In the genomic region with DNA sequence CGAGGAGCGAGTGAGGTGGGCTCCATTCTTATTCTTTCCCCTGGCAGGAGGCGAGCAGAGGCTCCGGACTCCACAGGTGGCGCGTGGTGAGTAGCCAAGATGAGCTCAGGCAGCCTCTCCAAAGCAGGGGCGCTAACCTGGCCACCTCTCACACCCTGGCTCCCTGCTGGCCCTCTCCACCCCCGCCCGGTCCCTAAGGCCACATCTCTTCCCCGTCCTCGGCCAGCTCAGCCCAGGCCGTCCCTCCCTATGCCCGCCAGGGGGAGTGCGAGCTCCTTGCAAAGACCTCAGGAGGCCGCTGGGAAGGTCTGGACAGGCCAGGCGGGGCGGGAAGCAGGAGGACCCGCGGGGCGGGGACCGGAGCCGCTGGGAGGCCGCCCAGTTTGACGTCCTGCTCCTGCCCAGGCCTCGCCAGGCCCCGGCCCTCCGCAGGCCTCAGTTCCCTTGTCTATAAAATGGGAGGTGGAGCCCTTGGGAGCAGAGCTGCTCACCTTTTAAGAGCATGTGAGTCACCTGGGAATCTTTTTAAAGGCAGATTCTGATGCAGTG, we compare ENCODE assay signal across 8 cellular contexts. TPM values are rescaled to one million over a fixed set of nuclear protein-coding genes. Genes with fewer than 3 reads are reported as not detected.
DNase-seq lines count a peak whose midpoint lies in the region; ATAC-seq and TF ChIP-seq lines count a peak whose summit lies in the region.

No MANE protein-coding gene starts in this region.

- peak overlapping the region; percentile 77 for H2BK20ac ChIP-seq in IMR-90 (ENCODE audit: low read depth, low read length)

- CTCF ChIA-PET in CD4-positive, alpha-beta memory T cell (lab: Charles Lee; ENCODE audit: partially characterized antibody), result interaction anchor here (0.8 to 2.8 kb wide), 9 partner anchors 9 to 1264 kb away, joined by 3 to 19 read pairs (median 5); no protein-coding TSS in a partner anchor
- CTCF ChIA-PET in IMR-90 (lab: Yijun Ruan, JAX), result interaction anchor here (0.6 to 1.7 kb wide), 12 partner anchors 9 to 579 kb away, joined by 3 to 10 read pairs (median 4); no protein-coding TSS in a partner anchor

- POLR2A ChIA-PET in CD4-positive, alpha-beta memory T cell (lab: Charles Lee; ENCODE audit: partially characterized antibody), result no interaction called here
- POLR2A ChIA-PET in IMR-90 (lab: Charles Lee; ENCODE audit: unreplicated experiment), result no interaction called here

- no TSS peak for BruUV-seq in IMR-90 (replicated peaks; lab: Mats Ljungman, UMichigan)

- peak overlapping the region; percentile 83; the same call in 1 of the 2 replicates for H3K14ac ChIP-seq in IMR-90 (replicated peaks; ENCODE audit: low read depth, low read length)

- no peaks in the 10 kb centered on the region for H3K79me1 ChIP-seq in IMR-90 (ENCODE audit: low read depth in 1 of 2, low read length in 2 of 2)

- no peaks in the 10 kb centered on the region for H3K9me1 ChIP-seq in IMR-90 (ENCODE audit: insufficient read depth, low read length)

- dilution Hi-C loops in IMR-90 (cut with HindIII; ENCODE audit: low sequenced_read_pairs, unreplicated experiment), result no loop called here

- no peaks in the 10 kb centered on the region for H3K27me3 ChIP-seq in CD4-positive, alpha-beta memory T cell (ENCODE audit: insufficient read depth, low read length)
- H3K27me3 ChIP-seq in IMR-90 (ENCODE audit: control insufficient read depth, insufficient read depth, low read length), result peaks cover 9% of the 10 kb centered on the region

- H2BK120ac ChIP-seq in IMR-90 (ENCODE audit: low read depth, low read length), result peak overlapping the region; percentile 33; the same call in 1 of the 2 replicates

- peak overlapping the region; percentile 57 for H3K4ac ChIP-seq in IMR-90 (ENCODE audit: low read depth, low read length)

- peaks cover 0 to 5% (median 3%) of the 10 kb centered on the region in 4 donors for H3K4me1 Mint-ChIP-seq in CD4-positive, alpha-beta memory T cell
- peaks cover 7% of the 10 kb centered on the region for H3K4me1 Mint-ChIP-seq in activated T-cell treated with anti-CD3 and anti-CD28 coated beads, Interleukin-2, amount 50 U/mL, for 24 hours (ENCODE audit: low read depth)
- H3K4me1 Mint-ChIP-seq in neural crest cell, result peaks cover 4% of the 10 kb centered on the region
- peaks cover 5% of the 10 kb centered on the region for H3K4me1 Mint-ChIP-seq in stimulated activated naive CD8-positive, alpha-beta T cell treated with anti-CD3 and anti-CD28 coated beads, Interleukin-15, amount 100 ng/mL, for 72 hours

- H4K8ac ChIP-seq in IMR-90 (ENCODE audit: low read depth in 2 of 2, low read length in 2 of 2), result peak overlapping the region; percentile 77 to 99

- H3K27ac Mint-ChIP-seq in CD4-positive, alpha-beta memory T cell, result no peak overlapping the region
- H3K27ac Mint-ChIP-seq in activated T-cell treated with anti-CD3 and anti-CD28 coated beads, Interleukin-2, amount 50 U/mL, for 24 hours, result no peak overlapping the region
- no peak overlapping the region for H3K27ac Mint-ChIP-seq in neural crest cell (ENCODE audit: unreplicated experiment)
- no peak overlapping the region for H3K27ac Mint-ChIP-seq in stimulated activated naive CD8-positive, alpha-beta T cell treated with anti-CD3 and anti-CD28 coated beads, Interleukin-15, amount 100 ng/mL, for 72 hours

- H2BK5ac ChIP-seq in IMR-90 (ENCODE audit: low read depth, low read length, poor library complexity, severe bottlenecking), result no peak overlapping the region

- H2BK15ac ChIP-seq in IMR-90 (ENCODE audit: low read depth, low read length), result no peak overlapping the region

- H4K91ac ChIP-seq in IMR-90 (ENCODE audit: insufficient read depth, low read depth, low read length), result peak overlapping the region; percentile 89

- peak overlapping the region; percentile 1 for H2AK9ac ChIP-seq in IMR-90 (replicated peaks; ENCODE audit: low read depth, low read length, poor library complexity)

- H3K36me3 Mint-ChIP-seq in CD4-positive, alpha-beta memory T cell, result no peaks in the 10 kb centered on the region
- H3K36me3 Mint-ChIP-seq in activated T-cell treated with anti-CD3 and anti-CD28 coated beads, Interleukin-2, amount 50 U/mL, for 24 hours (ENCODE audit: low read depth), result no peaks in the 10 kb centered on the region
- H3K36me3 Mint-ChIP-seq in neural crest cell (ENCODE audit: low read depth), result no peaks in the 10 kb centered on the region

- H2AK5ac ChIP-seq in IMR-90 (ENCODE audit: low read depth, low read length), result no peak overlapping the region

- peak; percentile 97 for TF ChIP-seq RAD21 in IMR-90 (IDR thresholded peaks at IDR 0.05; ENCODE audit: low read length)

- no peaks in the 10 kb centered on the region for H3K9me3 ChIP-seq in CD4-positive, alpha-beta memory T cell (ENCODE audit: control insufficient read depth in 1 of 2, low read length in 2 of 2)
- no peaks in the 10 kb centered on the region for H3K9me3 ChIP-seq in IMR-90 (ENCODE audit: control insufficient read depth, insufficient read depth, low read length)

- 3% methylated on average over 7 of the region's 27 CpGs; no CpG with 5 or more reads in 1 of the 2 experiments for WGBS in IMR-90 (ENCODE audit: extremely low coverage in 2 of 2, insufficient read length in 1 of 2), 2 experiments

- intact Hi-C loops in CD4-positive, alpha-beta memory T cell (cut with micrococcal nuclease), result loop anchor here (1.0 to 5.0 kb wide), 2 partner anchors 446 to 1266 kb away; no protein-coding TSS in a partner anchor
- intact Hi-C loops in IMR-90 (cut with micrococcal nuclease), result loop anchor here (1.0 to 5.0 kb wide), 5 partner anchors 48 to 577 kb away; no protein-coding TSS in a partner anchor

- no peak for TF ChIP-seq POLR2A in IMR-90 (IDR thresholded peaks at IDR 0.05; ENCODE audit: low read depth, low read length)

- no peaks in the 10 kb centered on the region for H3K36me3 ChIP-seq in CD4-positive, alpha-beta memory T cell (ENCODE audit: insufficient read depth, low read length)
- no peaks in the 10 kb centered on the region for H3K36me3 ChIP-seq in IMR-90 (ENCODE audit: control insufficient read depth, insufficient read depth, low read length)

- peak; percentile 25 to 54 (median 41) for DNase-seq in CD4-positive, alpha-beta memory T cell
- DNase-seq in IMR-90 (peak; percentile 94), OCI-M1 (lab: John Stamatoyannopoulos, UW) (peak; percentile 93), fibroblast of mammary gland (ENCODE audit: low read depth) (peak; percentile 91), neural crest cell (ENCODE audit: low read depth, low spot score) (peak; percentile 98)
- DNase-seq in activated T-cell treated with anti-CD3 and anti-CD28 coated beads, Interleukin-2, amount 50 U/mL, for 24 hours, result peak; percentile 78
- peak; percentile 69 to 77 for DNase-seq in stimulated activated naive CD8-positive, alpha-beta T cell treated with anti-CD3 and anti-CD28 coated beads, Interleukin-15, amount 100 ng/mL, for 72 hours

- H3K4me3 ChIP-seq in CD4-positive, alpha-beta memory T cell (ENCODE audit: low read length in 2 of 2), result no peak overlapping the region
- H3K4me3 ChIP-seq in IMR-90 (ENCODE audit: insufficient read depth, low read depth, low read length) (no peak overlapping the region), fibroblast of mammary gland (ENCODE audit: control insufficient read depth, low read depth, low read length) (no peak overlapping the region)

- no peaks in the 10 kb centered on the region for H4K20me1 ChIP-seq in IMR-90 (ENCODE audit: insufficient read depth, low read length)

- in situ Hi-C loops in IMR-90 (cut with MboI; ENCODE audit: low sequenced_read_pairs), result loop anchor here (5.0 kb wide), 1 partner anchor 451 kb away; no protein-coding TSS in a partner anchor

- H3K27ac ChIP-seq in CD4-positive, alpha-beta memory T cell (ENCODE audit: low read depth, low read length), result no peak overlapping the region
- no peak overlapping the region for H3K27ac ChIP-seq in IMR-90 (ENCODE audit: insufficient read depth, low read length)

- peaks cover 10% of the 10 kb centered on the region for H3K4me1 ChIP-seq in CD4-positive, alpha-beta memory T cell (ENCODE audit: insufficient read depth, low read length)
- no peaks in the 10 kb centered on the region for H3K4me1 ChIP-seq in IMR-90 (ENCODE audit: control insufficient read depth, insufficient read depth, low read length)

- peak overlapping the region; percentile 94 for H2AFZ ChIP-seq in IMR-90 (replicated peaks; ENCODE audit: low read length, poor library complexity)

- H3K18ac ChIP-seq in IMR-90 (ENCODE audit: low read depth, low read length), result no peak overlapping the region

- peak overlapping the region; percentile 51; the same call in 1 of the 2 replicates for H3K4me2 ChIP-seq in IMR-90 (ENCODE audit: low read depth, low read length)

- H3K23ac ChIP-seq in IMR-90 (ENCODE audit: low read depth, low read length), result no peak overlapping the region

- H3K56ac ChIP-seq in IMR-90 (ENCODE audit: extremely low read depth, insufficient read depth, low read length), result peak overlapping the region; percentile 84; the same call in 1 of the 2 replicates

- H3K9me3 Mint-ChIP-seq in CD4-positive, alpha-beta memory T cell, result no peaks in the 10 kb centered on the region
- H3K9me3 Mint-ChIP-seq in activated T-cell treated with anti-CD3 and anti-CD28 coated beads, Interleukin-2, amount 50 U/mL, for 24 hours, result no peaks in the 10 kb centered on the region
- H3K9me3 Mint-ChIP-seq in neural crest cell, result no peaks in the 10 kb centered on the region
- no peaks in the 10 kb centered on the region for H3K9me3 Mint-ChIP-seq in stimulated activated naive CD8-positive, alpha-beta T cell treated with anti-CD3 and anti-CD28 coated beads, Interleukin-15, amount 100 ng/mL, for 72 hours

- H3K9ac ChIP-seq in IMR-90 (ENCODE audit: low read depth, low read length), result peak overlapping the region; percentile 72

- peak overlapping the region; percentile 69; the same call in 1 of the 2 replicates for H4K5ac ChIP-seq in IMR-90 (ENCODE audit: low read depth, low read length)

- TF ChIP-seq CTCF in IMR-90 (conservative IDR thresholded peaks at IDR 0.05; ENCODE audit: low read depth, low read length) (peak; percentile 98), fibroblast of mammary gland (conservative IDR thresholded peaks at IDR 0.05; ENCODE audit: control insufficient read depth, insufficient read depth, low read depth, low read length) (peak; percentile 77), neural crest cell (conservative IDR thresholded peaks at IDR 0.05) (peak; percentile 98)

- H3K4me3 Mint-ChIP-seq in CD4-positive, alpha-beta memory T cell, result no peak overlapping the region
- H3K4me3 Mint-ChIP-seq in activated T-cell treated with anti-CD3 and anti-CD28 coated beads, Interleukin-2, amount 50 U/mL, for 24 hours, result no peak overlapping the region
- no peak overlapping the region for H3K4me3 Mint-ChIP-seq in neural crest cell
- H3K4me3 Mint-ChIP-seq in stimulated activated naive CD8-positive, alpha-beta T cell treated with anti-CD3 and anti-CD28 coated beads, Interleukin-15, amount 100 ng/mL, for 72 hours, result no peak overlapping the region

- ATAC-seq in GM19463 (IDR thresholded peaks at IDR 0.05; ENCODE audit: unreplicated experiment) (peak; percentile 92), IMR-90 (ENCODE audit: low read depth) (peak; percentile 99)
- ATAC-seq in stimulated activated naive CD8-positive, alpha-beta T cell treated with anti-CD3 and anti-CD28 coated beads, Interleukin-15, amount 100 ng/mL, for 72 hours, result peak; percentile 88

- peaks cover 6 to 9% of the 10 kb centered on the region in 2 donors for H3K27me3 Mint-ChIP-seq in CD4-positive, alpha-beta memory T cell
- H3K27me3 Mint-ChIP-seq in activated T-cell treated with anti-CD3 and anti-CD28 coated beads, Interleukin-2, amount 50 U/mL, for 24 hours, result peaks cover 47% of the 10 kb centered on the region
- H3K27me3 Mint-ChIP-seq in neural crest cell (ENCODE audit: low read depth), result peaks cover 2% of the 10 kb centered on the region
- H3K27me3 Mint-ChIP-seq in stimulated activated naive CD8-positive, alpha-beta T cell treated with anti-CD3 and anti-CD28 coated beads, Interleukin-15, amount 100 ng/mL, for 72 hours, result peaks cover 41% of the 10 kb centered on the region

RNA-seq across cellular contexts. Expression of a gene that starts 46.3 kb away (rescaled TPM):
- total RNA-seq in CD4-positive, alpha-beta memory T cell, result not detected
- polyA plus RNA-seq in CD4-positive, alpha-beta memory T cell, result not detected
- total RNA-seq in IMR-90 (2012; rRNA removed) (not detected in 2 replicates), neural crest cell (not detected in 2 replicates)
- polyA plus RNA-seq in IMR-90 (2012; rRNA removed), result not detected in 2 replicates
- not detected in 2 replicates for polyA plus RNA-seq in IMR-90 (2012; cell fraction: cytosol; rRNA removed)
- polyA plus RNA-seq in IMR-90 (2012; cell fraction: nucleus; rRNA removed; ENCODE audit: low replicate concordance), result not detected in 2 replicates

Comparison
In these comparisons a context has a peak if more than half of its experiments do, and no peak if none do; other contexts are left out.
1. DNase-seq: peak in every context shown above with its lines; median percentile 98 in neural crest cell; 94 in IMR-90; 93 in OCI-M1; 91 in fibroblast of mammary gland; 78 in activated T-cell treated with anti-CD3 and anti-CD28 coated beads, Interleukin-2, amount 50 U/mL, for 24 hours; 73 in stimulated activated naive CD8-positive, alpha-beta T cell treated with anti-CD3 and anti-CD28 coated beads, Interleukin-15, amount 100 ng/mL, for 72 hours; 41 in CD4-positive, alpha-beta memory T cell.